11 cellular contexts compared by ENCODE assay signal in genomic region chr5:109759304-109759703, GRCh38.
DNase-seq lines count a peak whose midpoint lies in the region; ATAC-seq and TF ChIP-seq lines count a peak whose summit lies in the region.
"Had no signal": no experiment of that assay in that cellular context is flagged by ENCODE, and none has a peak within 500 bp of the region (broad histone marks: within the 10 kb centered on the region; RNA-seq: fewer than 3 reads in every experiment).

No MANE protein-coding gene starts in this region.

- peak; percentile 82 for ATAC-seq in GM18907 (IDR thresholded peaks at IDR 0.05; ENCODE audit: unreplicated experiment)
- ATAC-seq in HG03378 (IDR thresholded peaks at IDR 0.05; ENCODE audit: unreplicated experiment), result peak; percentile 62
- ATAC-seq in activated T-helper 17 cell treated with anti-CD3 and anti-CD28 coated beads, Interleukin-2, amount 50 U/mL, for 72 hours (replicated peaks), result no peak
- ATAC-seq in HG02973 (IDR thresholded peaks at IDR 0.05; ENCODE audit: unreplicated experiment), result no peak

- no peak for TF ChIP-seq CTCF in chondrocyte (IDR thresholded peaks at IDR 0.05)

- peaks cover 9% of the 10 kb centered on the region for H3K9me3 Mint-ChIP-seq in chondrocyte (ENCODE audit: low read depth)
- no peaks in the 10 kb centered on the region for H3K9me3 Mint-ChIP-seq in activated T-helper 17 cell treated with anti-CD3 and anti-CD28 coated beads, Interleukin-2, amount 50 U/mL, for 72 hours

- peak overlapping the region; percentile 10 for H3K27ac Mint-ChIP-seq in chondrocyte (ENCODE audit: unreplicated experiment)
- no peak overlapping the region for H3K27ac Mint-ChIP-seq in activated T-helper 17 cell treated with anti-CD3 and anti-CD28 coated beads, Interleukin-2, amount 50 U/mL, for 72 hours

- no peak overlapping the region for H3K4me3 Mint-ChIP-seq in chondrocyte (ENCODE audit: unreplicated experiment)
- no peak overlapping the region for H3K4me3 Mint-ChIP-seq in activated T-helper 17 cell treated with anti-CD3 and anti-CD28 coated beads, Interleukin-2, amount 50 U/mL, for 72 hours

- H3K36me3 Mint-ChIP-seq in chondrocyte (ENCODE audit: low read depth), result peaks cover 24% of the 10 kb centered on the region
- H3K36me3 Mint-ChIP-seq in activated T-helper 17 cell treated with anti-CD3 and anti-CD28 coated beads, Interleukin-2, amount 50 U/mL, for 72 hours (ENCODE audit: low read depth), result peaks cover 64% of the 10 kb centered on the region

- peaks cover 12% of the 10 kb centered on the region for H3K4me1 Mint-ChIP-seq in chondrocyte (ENCODE audit: low read depth)
- H3K4me1 Mint-ChIP-seq in activated T-helper 17 cell treated with anti-CD3 and anti-CD28 coated beads, Interleukin-2, amount 50 U/mL, for 72 hours, result peaks cover 4% of the 10 kb centered on the region

- DNase-seq in chondrocyte (ENCODE audit: low spot score) (no peak), lung microvascular endothelial cell (ENCODE audit: low read depth in 2 of 2) (peak; percentile 78 to 86), SIG-M5 treated with dmso at 0.1 percent for 504 hours (lab: John Stamatoyannopoulos, UW; ENCODE audit: unreplicated experiment) (no peak)
- DNase-seq in activated effector memory CD4-positive, alpha-beta T cell treated with Interleukin-2 at 50 U/mL for 16 hours, result no peak
- DNase-seq: amygdala, MM.1S, NCI-H82 had no signal

- H3K27me3 Mint-ChIP-seq in chondrocyte (ENCODE audit: low read depth), result no peaks in the 10 kb centered on the region
- no peaks in the 10 kb centered on the region for H3K27me3 Mint-ChIP-seq in activated T-helper 17 cell treated with anti-CD3 and anti-CD28 coated beads, Interleukin-2, amount 50 U/mL, for 72 hours

Comparison
In these comparisons a context has a peak if more than half of its experiments do, and no peak if none do; other contexts are left out.
1. ATAC-seq: peak in GM18907 (single experiment) and HG03378 (single experiment); none in activated T-helper 17 cell treated with anti-CD3 and anti-CD28 coated beads, Interleukin-2, amount 50 U/mL, for 72 hours (single experiment) and HG02973 (single experiment).
2. DNase-seq: peak in lung microvascular endothelial cell (2 of 2); none in chondrocyte (single experiment), SIG-M5 treated with dmso at 0.1 percent for 504 hours (single experiment) and activated effector memory CD4-positive, alpha-beta T cell treated with Interleukin-2 at 50 U/mL for 16 hours (single experiment).